ENCODE assay signal across 22 cellular contexts in the genomic region with DNA sequence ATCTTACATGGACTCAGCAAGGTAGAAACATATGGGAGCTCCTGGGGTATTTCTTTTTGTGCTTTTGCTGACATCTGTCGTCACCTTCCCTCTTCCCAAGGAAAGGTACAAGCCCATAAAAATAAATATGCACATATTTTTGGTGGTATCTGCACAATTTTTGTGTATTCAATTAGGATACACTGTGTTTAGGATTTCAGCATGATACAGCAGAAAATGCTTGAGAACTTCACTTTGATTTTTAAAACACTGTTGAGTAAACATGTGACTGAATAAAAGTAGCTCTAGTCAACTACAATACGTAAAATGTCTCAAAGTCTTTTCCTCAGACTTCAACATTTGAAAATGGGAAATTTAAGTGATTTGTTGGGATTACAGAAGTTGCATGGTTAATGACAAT.
DNase-seq lines count a peak whose midpoint lies in the region; ATAC-seq, FAIRE-seq and TF ChIP-seq lines count a peak whose summit lies in the region.
"Had no signal": no experiment of that assay in that cellular context is flagged by ENCODE, and none has a peak within 500 bp of the region (broad histone marks: within the 10 kb centered on the region; RNA-seq: fewer than 3 reads in every experiment).

No MANE protein-coding gene starts in this region.

- H3K18ac ChIP-seq in neuronal stem cell (ENCODE audit: low read length): no peak overlapping the region

- H3K9me3 ChIP-seq in breast epithelium (no peaks in the 10 kb centered on the region), endothelial cell of umbilical vein (replicated peaks; ENCODE audit: control insufficient read depth, insufficient read depth, low read length) (no peaks in the 10 kb centered on the region), neuronal stem cell (replicated peaks in 1 of 2; ENCODE audit: control insufficient read depth in 2 of 2, insufficient read depth in 1 of 2, low read depth in 1 of 2, low read length in 2 of 2) (no peaks in the 10 kb centered on the region), right atrium auricular region (no peaks in the 10 kb centered on the region)

- H3K4me3 Mint-ChIP-seq in MCF 10A (ENCODE audit: unreplicated experiment): no peak overlapping the region
- H3K4me3 Mint-ChIP-seq: CD8-positive, alpha-beta memory T cell had no signal

- H4K8ac ChIP-seq in neuronal stem cell (ENCODE audit: low read depth, low read length): no peak overlapping the region

- H4K20me1 ChIP-seq in endothelial cell of umbilical vein (replicated peaks; ENCODE audit: control insufficient read depth, extremely low read depth, insufficient read depth, low read length): no peaks in the 10 kb centered on the region

- POLR2A ChIA-PET in MCF 10A (lab: Yijun Ruan, JAX) (interaction anchor here (0.6 to 0.8 kb wide), 2 partner anchors 8 to 351 kb away, joined by 3 read pairs; no protein-coding TSS in a partner anchor), endothelial cell of umbilical vein (lab: Charles Lee) (no interaction called here)

- intact Hi-C loops in MCF 10A (cut with micrococcal nuclease) (no loop called here), breast epithelium (cut with DNase I; ENCODE audit: low total_unique reads) (no loop called here), endothelial cell of umbilical vein (cut with micrococcal nuclease) (loop anchor here (1.0 to 2.0 kb wide), 3 partner anchors 64 to 128 kb away; no protein-coding TSS in a partner anchor)

- no peaks in the 10 kb centered on the region for H3K27me3 Mint-ChIP-seq in MCF 10A (ENCODE audit: insufficient read depth, unreplicated experiment)

- H3K14ac ChIP-seq in neuronal stem cell (ENCODE audit: low read length): no peak overlapping the region

- H3K79me2 ChIP-seq in endothelial cell of umbilical vein (ENCODE audit: control insufficient read depth, insufficient read depth, low read length): no peaks in the 10 kb centered on the region

- BruUV-seq in MCF 10A (replicated peaks; lab: Mats Ljungman, UMichigan): no TSS peak
- BruUV-seq in endothelial cell of umbilical vein (replicated peaks; lab: Mats Ljungman, UMichigan): no TSS peak

- H3K36me3 Mint-ChIP-seq in MCF 10A (ENCODE audit: insufficient read depth, unreplicated experiment): no peaks in the 10 kb centered on the region
- H3K36me3 Mint-ChIP-seq: CD8-positive, alpha-beta memory T cell had no signal

- no peaks in the 10 kb centered on the region for H3K4me1 ChIP-seq in breast epithelium
- peaks cover 25% of the 10 kb centered on the region for H3K4me1 ChIP-seq in endothelial cell of umbilical vein (ENCODE audit: control insufficient read depth, extremely low read depth, insufficient read depth, low read length)
- H3K4me1 ChIP-seq in neuronal stem cell (ENCODE audit: control insufficient read depth in 2 of 2, insufficient read depth in 1 of 2, low read depth in 1 of 2, low read length in 2 of 2): no peaks in the 10 kb centered on the region
- no peaks in the 10 kb centered on the region for H3K4me1 ChIP-seq in right atrium auricular region

- no peak for TF ChIP-seq POLR2A in breast epithelium (IDR thresholded peaks at IDR 0.05)
- no peak for TF ChIP-seq POLR2A in endothelial cell of umbilical vein (IDR thresholded peaks at IDR 0.05; ENCODE audit: low read depth, low read length)

- H3K27ac ChIP-seq in breast epithelium: no peak overlapping the region
- peak overlapping the region; percentile 77 for H3K27ac ChIP-seq in endothelial cell of umbilical vein (ENCODE audit: insufficient read depth, low read depth, low read length)
- H3K27ac ChIP-seq in neuronal stem cell (replicated peaks; ENCODE audit: low read length): no peak overlapping the region
- no peak overlapping the region for H3K27ac ChIP-seq in right atrium auricular region
- H3K27ac ChIP-seq: 22Rv1, C4-2B, KMS-11, RWPE1 had no signal

- H3K9me1 ChIP-seq in endothelial cell of umbilical vein (replicated peaks; ENCODE audit: control insufficient read depth, extremely low read depth, insufficient read depth, low read length): no peaks in the 10 kb centered on the region

- H3K9ac ChIP-seq in endothelial cell of umbilical vein (replicated peaks; ENCODE audit: extremely low read depth, insufficient read depth, low read length): peak overlapping the region; percentile 61
- H3K9ac ChIP-seq in neuronal stem cell (ENCODE audit: low read depth, low read length, poor library complexity): no peak overlapping the region
- H3K9ac ChIP-seq: KMS-11 had no signal

- no peak for DNase-seq in MCF 10A (ENCODE audit: unreplicated experiment)
- DNase-seq in breast epithelium (ENCODE audit: low spot score in 2 of 2): no peak
- DNase-seq in endothelial cell of umbilical vein (ENCODE audit: low read depth, low spot score): no peak
- no peak for DNase-seq in NCI-H1694 treated with DMSO at 0.1 percent for 48 hours (lab: John Stamatoyannopoulos, UW)
- DNase-seq in neuronal stem cell (ENCODE audit: low spot score): no peak
- no peak for DNase-seq in right atrium auricular region (ENCODE audit: low spot score)
- DNase-seq: Calu3; CD8-positive, alpha-beta memory T cell; DMS153; GOT3; NCI-H1694; NCI-H510A; SIG-M5 had no signal

- H3K36me3 ChIP-seq in breast epithelium (no peaks in the 10 kb centered on the region), endothelial cell of umbilical vein (ENCODE audit: control insufficient read depth in 2 of 2, extremely low read depth in 1 of 2, insufficient read depth in 2 of 2, low read length in 2 of 2) (no peaks in the 10 kb centered on the region), neuronal stem cell (replicated peaks in 1 of 2; ENCODE audit: control insufficient read depth in 2 of 2, insufficient read depth in 2 of 2, low read length in 2 of 2) (no peaks in the 10 kb centered on the region), right atrium auricular region (no peaks in the 10 kb centered on the region)

- H2BK15ac ChIP-seq in neuronal stem cell (ENCODE audit: low read length): no peak overlapping the region

- H3K27me3 ChIP-seq in breast epithelium: no peaks in the 10 kb centered on the region
- H3K27me3 ChIP-seq in endothelial cell of umbilical vein (ENCODE audit: control insufficient read depth in 2 of 2, insufficient read depth in 2 of 2, low read length in 2 of 2): no peaks in the 10 kb centered on the region
- no peaks in the 10 kb centered on the region for H3K27me3 ChIP-seq in neuronal stem cell (ENCODE audit: control insufficient read depth in 3 of 3, insufficient read depth in 3 of 3, low read depth in 1 of 3, low read length in 3 of 3)
- H3K27me3 ChIP-seq in right atrium auricular region: no peaks in the 10 kb centered on the region

- no peak overlapping the region for H2AK5ac ChIP-seq in neuronal stem cell (ENCODE audit: low read depth, low read length)

- peaks cover 13% of the 10 kb centered on the region for H3K4me1 Mint-ChIP-seq in MCF 10A (ENCODE audit: insufficient read depth, unreplicated experiment)
- H3K4me1 Mint-ChIP-seq: CD8-positive, alpha-beta memory T cell had no signal

- no peak overlapping the region for H2BK5ac ChIP-seq in neuronal stem cell (ENCODE audit: low read length)

- H2AFZ ChIP-seq in endothelial cell of umbilical vein (ENCODE audit: low read depth, low read length): no peak overlapping the region
- H2AFZ ChIP-seq in neuronal stem cell (ENCODE audit: low read length): no peak overlapping the region

- H2BK120ac ChIP-seq in neuronal stem cell (ENCODE audit: low read depth, low read length): no peak overlapping the region

- WGBS in neuronal stem cell (ENCODE audit: extremely low coverage in 2 of 2, insufficient read length in 2 of 2, insufficient replicate concordance in 1 of 2), 2 donors: no CpG with 5 or more reads among the region's 2 CpGs

- ATAC-seq in SK-N-SH treated with all-trans-retinoic acid at 6 μM for 48 hours: peak; percentile 17; the same call in 1 of the 3 replicates
- no peak for ATAC-seq in GM19395 (IDR thresholded peaks at IDR 0.05; ENCODE audit: unreplicated experiment)

- no peaks in the 10 kb centered on the region for H3K79me1 ChIP-seq in neuronal stem cell (ENCODE audit: low read depth, low read length)

- H3K4me2 ChIP-seq in endothelial cell of umbilical vein (ENCODE audit: insufficient read depth, low read length) (peak overlapping the region; percentile 79), neuronal stem cell (ENCODE audit: insufficient read depth, low read length, poor library complexity, severe bottlenecking) (no peak overlapping the region)
- H3K4me2 ChIP-seq: KMS-11 had no signal

- H3K23ac ChIP-seq in neuronal stem cell (ENCODE audit: low read depth, low read length, poor library complexity): no peak overlapping the region

- peaks cover 7% of the 10 kb centered on the region for H3K9me3 Mint-ChIP-seq in MCF 10A (ENCODE audit: unreplicated experiment)

- CTCF ChIA-PET in MCF 10A (lab: Yijun Ruan, JAX) (interaction anchor here (0.9 kb wide), 1 partner anchor 121 kb away, joined by 3 read pairs; no protein-coding TSS in a partner anchor), endothelial cell of umbilical vein (lab: Charles Lee) (interaction anchor here (0.8 to 1.7 kb wide), 7 partner anchors 11 to 127 kb away, joined by 3 to 8 read pairs (median 4); no protein-coding TSS in a partner anchor)

- peak overlapping the region; percentile 23 for H3K27ac Mint-ChIP-seq in MCF 10A (ENCODE audit: low read depth, unreplicated experiment)
- H3K27ac Mint-ChIP-seq: CD8-positive, alpha-beta memory T cell had no signal

- H3K4me3 ChIP-seq in breast epithelium (no peak overlapping the region), endothelial cell of umbilical vein (replicated peaks in 1 of 3; ENCODE audit: insufficient read depth in 1 of 3, low read depth in 1 of 3, low read length in 3 of 3) (no peak overlapping the region), neuronal stem cell (ENCODE audit: low read length in 2 of 2) (no peak overlapping the region), right atrium auricular region (no peak overlapping the region)

- H2BK12ac ChIP-seq in neuronal stem cell (ENCODE audit: low read length): no peak overlapping the region

- TF ChIP-seq CTCF in MCF 10A (IDR thresholded peaks at IDR 0.05; ENCODE audit: unreplicated experiment) (no peak), breast epithelium (IDR thresholded peaks at IDR 0.05) (no peak), endothelial cell of umbilical vein (IDR thresholded peaks at IDR 0.05; ENCODE audit: extremely low read depth in 1 of 2, insufficient read depth in 1 of 2, low read depth in 1 of 2, low read length in 2 of 2) (no peak), right atrium auricular region (IDR thresholded peaks at IDR 0.05) (no peak)

- H3K4ac ChIP-seq in neuronal stem cell (ENCODE audit: low read length): no peak overlapping the region

- dilution Hi-C loops in endothelial cell of umbilical vein (cut with MboI; ENCODE audit: extremely low pct_ligation_motif_present, low sequenced_read_pairs): no loop called here

- no peak overlapping the region for H4K91ac ChIP-seq in neuronal stem cell (ENCODE audit: low read depth, low read length, poor library complexity)

- FAIRE-seq in endothelial cell of umbilical vein (lab: Jason Lieb, UNC): no peak
- FAIRE-seq: G401.6, GM18507, HTR-8/SVneo had no signal

TF ChIP-seq in SK-N-SH treated with all-trans-retinoic acid at 6 μM for 48 hours, 23 proteins besides CTCF, POLR2A, EP300 and RAD21 (continues in another document):
- TF ChIP-seq SNAI2 (CRISPR knock-in tag; IDR thresholded peaks at IDR 0.05) (no peak), ESRRG (CRISPR knock-in tag; IDR thresholded peaks at IDR 0.05) (no peak)

TF ChIP-seq in endothelial cell of umbilical vein, 7 proteins besides CTCF, POLR2A, EP300 and RAD21 (continues in another document):
- no peak for TF ChIP-seq JUN (IDR thresholded peaks at IDR 0.05; ENCODE audit: borderline replicate concordance, insufficient read depth, insufficient read length, low read depth)
